ENCODE assay signal across 18 cellular contexts in genomic region chr5:158123595-158123994, GRCh38.
A peak's percentile ranks its signal among the peaks of the same experiment; 100 is the strongest.
DNase-seq lines count a peak whose midpoint lies in the region; ATAC-seq, FAIRE-seq and TF ChIP-seq lines count a peak whose summit lies in the region.
"Had no signal": no experiment of that assay in that cellular context is flagged by ENCODE, and none has a peak within 500 bp of the region (broad histone marks: within the 10 kb centered on the region; RNA-seq: fewer than 3 reads in every experiment).

No MANE protein-coding gene starts in this region.

- H3K4me3 ChIP-seq in MM.1S (ENCODE audit: low read length) (no peak overlapping the region), GM12878 (no peak overlapping the region), dorsolateral prefrontal cortex (no peak overlapping the region)
- H3K4me3 ChIP-seq: A549, GM23248 had no signal

- SMC1A ChIA-PET in GM12878 (lab: Charles Lee; ENCODE audit: uncharacterized antibody, unreplicated experiment): no interaction called here

- RAD21 ChIA-PET in GM12878 (lab: Charles Lee; ENCODE audit: unreplicated experiment): no interaction called here

- POLR2A ChIA-PET in GM12878 (lab: Charles Lee): no interaction called here

- DNase-seq in MM.1S: no peak
- no peak for DNase-seq in GM12878 (ENCODE audit: low read depth, low spot score)
- no peak for DNase-seq in stimulated activated effector memory CD8-positive, alpha-beta T cell treated with anti-CD3 and anti-CD28 coated beads, Interleukin-12 subunit alpha, Interleukin-12 subunit beta, amount 100 ng/mL, for 72 hours (ENCODE audit: low spot score in 2 of 2)
- no peak for DNase-seq in glutamatergic neuron
- DNase-seq in NCI-H446 treated with DMSO at 0.1 percent for 48 hours (lab: John Stamatoyannopoulos, UW): no peak
- DNase-seq in dorsolateral prefrontal cortex: no peak
- DNase-seq: CD8-positive, alpha-beta T cell; COR-L47; DMS153; DMS79 treated with DMSO at 0.1 percent for 48 hours; GDM1; GM23248; H7; IMR-90 had no signal

- TF ChIP-seq EP300 in GM12878 (IDR thresholded peaks at IDR 0.05; ENCODE audit: borderline replicate concordance in 1 of 2, control insufficient read depth in 1 of 2, low read depth in 2 of 2, low read length in 2 of 2): no peak

- no TSS peak for BruUV-seq in GM12878 (replicated peaks; lab: Mats Ljungman, UMichigan)

- no peaks in the 10 kb centered on the region for H3K36me3 Mint-ChIP-seq in stimulated activated effector memory CD8-positive, alpha-beta T cell treated with anti-CD3 and anti-CD28 coated beads, Interleukin-12 subunit alpha, Interleukin-12 subunit beta, amount 100 ng/mL, for 72 hours
- no peaks in the 10 kb centered on the region for H3K36me3 Mint-ChIP-seq in glutamatergic neuron (ENCODE audit: unreplicated experiment)
- H3K36me3 Mint-ChIP-seq: CD14-positive monocyte; CD8-positive, alpha-beta T cell had no signal

- no peak for FAIRE-seq in GM12878 (lab: Jason Lieb, UNC)
- FAIRE-seq: A549, D721Med, GM18507 had no signal

- no peak overlapping the region for H3K4me3 Mint-ChIP-seq in stimulated activated effector memory CD8-positive, alpha-beta T cell treated with anti-CD3 and anti-CD28 coated beads, Interleukin-12 subunit alpha, Interleukin-12 subunit beta, amount 100 ng/mL, for 72 hours
- no peak overlapping the region for H3K4me3 Mint-ChIP-seq in glutamatergic neuron (ENCODE audit: unreplicated experiment)
- H3K4me3 Mint-ChIP-seq: CD14-positive monocyte; CD8-positive, alpha-beta T cell had no signal

- no peak for TF ChIP-seq RAD21 in GM12878 (IDR thresholded peaks at IDR 0.05; ENCODE audit: insufficient read depth, low read depth, low read length)

- H4K20me1 ChIP-seq in MM.1S (ENCODE audit: insufficient read depth, low read length) (no peaks in the 10 kb centered on the region), GM12878 (ENCODE audit: control insufficient read depth, insufficient read depth) (no peaks in the 10 kb centered on the region)

- TF ChIP-seq POLR2A in GM12878 (IDR thresholded peaks at IDR 0.05; ENCODE audit: low read depth, low read length): no peak

- intact Hi-C loops in GM12878 (cut with micrococcal nuclease; ENCODE audit: unreplicated experiment) (no loop called here), dorsolateral prefrontal cortex (cut with DNase I) (no loop called here)

- H3K9me3 Mint-ChIP-seq in stimulated activated effector memory CD8-positive, alpha-beta T cell treated with anti-CD3 and anti-CD28 coated beads, Interleukin-12 subunit alpha, Interleukin-12 subunit beta, amount 100 ng/mL, for 72 hours: no peaks in the 10 kb centered on the region
- H3K9me3 Mint-ChIP-seq in glutamatergic neuron (ENCODE audit: unreplicated experiment): no peaks in the 10 kb centered on the region
- H3K9me3 Mint-ChIP-seq: CD14-positive monocyte; CD8-positive, alpha-beta T cell had no signal

- H3K27ac ChIP-seq in MM.1S (ENCODE audit: low read length): peak overlapping the region; percentile 17; the same call in 1 of the 2 replicates
- H3K27ac ChIP-seq in GM12878 (ENCODE audit: control insufficient read depth, insufficient read depth): no peak overlapping the region
- no peak overlapping the region for H3K27ac ChIP-seq in dorsolateral prefrontal cortex
- H3K27ac ChIP-seq: A549, GM23248 had no signal

- H3K27me3 Mint-ChIP-seq in glutamatergic neuron (ENCODE audit: unreplicated experiment): no peaks in the 10 kb centered on the region

- TF ChIP-seq CTCF in MM.1S (IDR thresholded peaks at IDR 0.05; ENCODE audit: low read length) (no peak), GM12878 (IDR thresholded peaks at IDR 0.05 in 2 of 3, conservative IDR thresholded peaks at IDR 0.05 in 1 of 3; ENCODE audit: control insufficient read depth in 2 of 3, extremely low read depth in 1 of 3, insufficient read depth in 1 of 3, low read depth in 3 of 3, low read length in 3 of 3) (no peak), glutamatergic neuron (IDR thresholded peaks at IDR 0.05; ENCODE audit: partially characterized antibody, unreplicated experiment) (no peak), dorsolateral prefrontal cortex (IDR thresholded peaks at IDR 0.05 in 54 of 56, conservative IDR thresholded peaks at IDR 0.05 in 2 of 56; ENCODE audit: low read depth in 1 of 56, partially characterized antibody in 56 of 56) (no peak)

- H3K27ac Mint-ChIP-seq in stimulated activated effector memory CD8-positive, alpha-beta T cell treated with anti-CD3 and anti-CD28 coated beads, Interleukin-12 subunit alpha, Interleukin-12 subunit beta, amount 100 ng/mL, for 72 hours: no peak overlapping the region
- H3K27ac Mint-ChIP-seq in glutamatergic neuron (ENCODE audit: unreplicated experiment): no peak overlapping the region
- H3K27ac Mint-ChIP-seq: CD14-positive monocyte; CD8-positive, alpha-beta T cell had no signal

- in situ Hi-C loops in GM12878 (cut with MboI): no loop called here

- no peak for ATAC-seq in GM12878
- peak; percentile 19 for ATAC-seq in stimulated activated effector memory CD8-positive, alpha-beta T cell treated with anti-CD3 and anti-CD28 coated beads, Interleukin-12 subunit alpha, Interleukin-12 subunit beta, amount 100 ng/mL, for 72 hours
- ATAC-seq: A549; CD8-positive, alpha-beta T cell had no signal

- 23% methylated on average over 3 of the region's 3 CpGs for WGBS in GM12878 (ENCODE audit: insufficient coverage, insufficient replicate concordance, low lambda C conversion rate, missing lambda C conversion rate)

- H3K4me1 Mint-ChIP-seq in stimulated activated effector memory CD8-positive, alpha-beta T cell treated with anti-CD3 and anti-CD28 coated beads, Interleukin-12 subunit alpha, Interleukin-12 subunit beta, amount 100 ng/mL, for 72 hours: no peaks in the 10 kb centered on the region
- H3K4me1 Mint-ChIP-seq in glutamatergic neuron (ENCODE audit: low read depth, unreplicated experiment): peaks cover 2% of the 10 kb centered on the region

- no peaks in the 10 kb centered on the region for H3K27me3 ChIP-seq in MM.1S (replicated peaks; ENCODE audit: insufficient read depth, low read length)
- peaks cover 0 to 4% of the 10 kb centered on the region in 2 experiments; a peak in 2 of 4 replicates for H3K27me3 ChIP-seq in GM12878 (replicated peaks in 1 of 2; ENCODE audit: control insufficient read depth in 2 of 2, insufficient read depth in 2 of 2, low read length in 1 of 2)
- H3K27me3 ChIP-seq in dorsolateral prefrontal cortex: peaks cover 0 to 30% (median 0%) of the 10 kb centered on the region in 45 donors

- H3K4me2 ChIP-seq in MM.1S (ENCODE audit: low read depth, low read length): peak overlapping the region; percentile 68
- H3K4me2 ChIP-seq in GM12878 (ENCODE audit: control insufficient read depth, insufficient read depth): no peak overlapping the region
- H3K4me2 ChIP-seq: A549 had no signal

- no peaks in the 10 kb centered on the region for H3K9me3 ChIP-seq in MM.1S (replicated peaks; ENCODE audit: insufficient read depth, low read length)
- H3K9me3 ChIP-seq in GM12878 (replicated peaks; ENCODE audit: control insufficient read depth, insufficient read depth, low read length): no peaks in the 10 kb centered on the region
- H3K9me3 ChIP-seq: A549 had no signal

- H3K79me2 ChIP-seq in MM.1S (ENCODE audit: low read length) (no peaks in the 10 kb centered on the region), GM12878 (ENCODE audit: control insufficient read depth, insufficient read depth, low read length) (no peaks in the 10 kb centered on the region)

- H3K4me1 ChIP-seq in MM.1S (ENCODE audit: low read length) (peaks cover 41% of the 10 kb centered on the region), GM12878 (ENCODE audit: control insufficient read depth, insufficient read depth, low read length) (no peaks in the 10 kb centered on the region)
- H3K4me1 ChIP-seq: A549 had no signal

- H3K9ac ChIP-seq in MM.1S (ENCODE audit: low read length) (no peak overlapping the region), GM12878 (ENCODE audit: control insufficient read depth, insufficient read depth, low read length) (no peak overlapping the region)
- H3K9ac ChIP-seq: GM23248 had no signal

- H2AFZ ChIP-seq in MM.1S (ENCODE audit: low read length) (no peak overlapping the region), GM12878 (ENCODE audit: control insufficient read depth, low read depth, low read length) (no peak overlapping the region)
- H2AFZ ChIP-seq: GM23248 had no signal

- peaks cover 16% of the 10 kb centered on the region; the same call in 1 of the 2 replicates for H3F3A ChIP-seq in MM.1S (ENCODE audit: insufficient read depth, low read length)

- no peaks in the 10 kb centered on the region for H3K9me2 ChIP-seq in MM.1S (replicated peaks; ENCODE audit: insufficient read depth, low read length)

- CTCF ChIA-PET in GM12878 (lab: Yijun Ruan, JAX): no interaction called here

- H3K36me3 ChIP-seq in MM.1S (replicated peaks; ENCODE audit: insufficient read depth, low read length) (no peaks in the 10 kb centered on the region), GM12878 (ENCODE audit: control insufficient read depth in 2 of 2, insufficient read depth in 2 of 2, low read length in 1 of 2) (no peaks in the 10 kb centered on the region)

TF ChIP-seq in GM12878, 131 proteins besides CTCF, POLR2A, EP300 and RAD21 (continues in another document):
- TF ChIP-seq MYB (IDR thresholded peaks at IDR 0.05; ENCODE audit: borderline replicate concordance, low read depth, low read length) (no peak), IRF4 (IDR thresholded peaks at IDR 0.05; ENCODE audit: low read depth, low read length) (no peak), NR2C1 (IDR thresholded peaks at IDR 0.05) (no peak)
- TF ChIP-seq, protein P1, sequence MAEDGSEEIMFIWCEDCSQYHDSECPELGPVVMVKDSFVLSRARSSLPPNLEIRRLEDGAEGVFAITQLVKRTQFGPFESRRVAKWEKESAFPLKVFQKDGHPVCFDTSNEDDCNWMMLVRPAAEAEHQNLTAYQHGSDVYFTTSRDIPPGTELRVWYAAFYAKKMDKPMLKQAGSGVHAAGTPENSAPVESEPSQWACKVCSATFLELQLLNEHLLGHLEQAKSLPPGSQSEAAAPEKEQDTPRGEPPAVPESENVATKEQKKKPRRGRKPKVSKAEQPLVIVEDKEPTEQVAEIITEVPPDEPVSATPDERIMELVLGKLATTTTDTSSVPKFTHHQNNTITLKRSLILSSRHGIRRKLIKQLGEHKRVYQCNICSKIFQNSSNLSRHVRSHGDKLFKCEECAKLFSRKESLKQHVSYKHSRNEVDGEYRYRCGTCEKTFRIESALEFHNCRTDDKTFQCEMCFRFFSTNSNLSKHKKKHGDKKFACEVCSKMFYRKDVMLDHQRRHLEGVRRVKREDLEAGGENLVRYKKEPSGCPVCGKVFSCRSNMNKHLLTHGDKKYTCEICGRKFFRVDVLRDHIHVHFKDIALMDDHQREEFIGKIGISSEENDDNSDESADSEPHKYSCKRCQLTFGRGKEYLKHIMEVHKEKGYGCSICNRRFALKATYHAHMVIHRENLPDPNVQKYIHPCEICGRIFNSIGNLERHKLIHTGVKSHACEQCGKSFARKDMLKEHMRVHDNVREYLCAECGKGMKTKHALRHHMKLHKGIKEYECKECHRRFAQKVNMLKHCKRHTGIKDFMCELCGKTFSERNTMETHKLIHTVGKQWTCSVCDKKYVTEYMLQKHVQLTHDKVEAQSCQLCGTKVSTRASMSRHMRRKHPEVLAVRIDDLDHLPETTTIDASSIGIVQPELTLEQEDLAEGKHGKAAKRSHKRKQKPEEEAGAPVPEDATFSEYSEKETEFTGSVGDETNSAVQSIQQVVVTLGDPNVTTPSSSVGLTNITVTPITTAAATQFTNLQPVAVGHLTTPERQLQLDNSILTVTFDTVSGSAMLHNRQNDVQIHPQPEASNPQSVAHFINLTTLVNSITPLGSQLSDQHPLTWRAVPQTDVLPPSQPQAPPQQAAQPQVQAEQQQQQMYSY (CRISPR knock-in tag; IDR thresholded peaks at IDR 0.05): no peak
